In the genomic region with DNA sequence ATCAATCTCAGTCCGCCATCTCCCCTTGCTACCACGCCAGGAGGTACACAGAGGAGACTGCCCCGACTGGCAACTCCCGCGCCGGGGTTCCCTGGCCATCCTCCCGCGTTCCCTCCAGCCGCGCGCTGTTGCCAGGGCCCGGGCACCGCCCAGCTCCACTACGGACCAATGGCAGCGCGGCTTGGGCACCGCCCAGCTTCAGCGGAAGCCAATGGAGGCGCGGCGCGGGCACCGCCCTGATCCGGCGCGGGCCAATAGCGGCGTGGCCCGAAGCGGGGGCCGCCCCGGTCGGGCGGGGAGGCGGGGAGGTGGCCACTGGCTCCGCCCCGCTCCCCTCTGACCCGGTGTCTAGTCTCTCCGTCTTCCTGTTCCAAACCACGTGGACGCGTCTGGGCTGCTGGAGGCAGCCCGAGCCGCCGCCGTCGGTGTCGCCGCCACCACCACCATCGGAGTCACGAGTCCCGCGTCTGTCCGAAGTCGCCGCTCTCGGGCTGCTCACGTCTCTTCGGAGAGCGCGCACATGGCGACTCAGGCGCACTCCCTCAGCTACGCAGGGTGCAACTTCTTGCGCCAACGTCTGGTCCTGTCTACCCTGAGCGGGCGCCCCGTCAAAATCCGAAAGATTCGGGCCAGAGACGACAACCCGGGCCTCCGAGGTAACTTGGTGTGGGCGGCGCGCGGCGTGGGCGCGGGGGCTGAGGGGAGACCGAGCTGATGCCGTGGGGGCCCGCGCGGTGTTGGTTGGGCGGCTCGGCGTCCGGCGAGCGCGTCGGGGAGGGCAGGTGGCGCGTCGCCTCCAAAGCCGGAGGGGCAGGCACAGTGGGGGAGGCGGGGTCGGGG, we compare ENCODE assay signal across 8 cellular contexts. TPM values are rescaled to one million over a fixed set of nuclear protein-coding genes. Genes with fewer than 3 reads are reported as not detected.
DNase-seq lines count a peak whose midpoint lies in the region; ATAC-seq, FAIRE-seq and TF ChIP-seq lines count a peak whose summit lies in the region.

TSS of gene RCL1 (plus strand) at position 373 of the 840 bp plus-strand sequence. CDS start at position 521, 148 bp downstream.

- H3K9ac ChIP-seq in keratinocyte (ENCODE audit: control insufficient read depth, extremely low read depth, insufficient read depth, low read length), result peak within 1 kb of the TSS; percentile 88

- H3K27ac ChIP-seq in keratinocyte (ENCODE audit: control insufficient read depth, insufficient read depth, low read length), result peak within 1 kb of the TSS; percentile 70

- H3K4me1 ChIP-seq in keratinocyte (ENCODE audit: control insufficient read depth, extremely low read depth, insufficient read depth, low read length), result peaks cover 20% of the 10 kb centered on the region

- FAIRE-seq in keratinocyte (lab: Jason Lieb, UNC), result no peak

- ATAC-seq in GM19035 (IDR thresholded peaks at IDR 0.05; ENCODE audit: unreplicated experiment) (peak; percentile 94), HG03354 (IDR thresholded peaks at IDR 0.05; ENCODE audit: poor library complexity, severe bottlenecking, unreplicated experiment) (peak; percentile 96)

- peak within 1 kb of the TSS; percentile 99 for H2AFZ ChIP-seq in keratinocyte (ENCODE audit: control insufficient read depth, low read length)

- H4K20me1 ChIP-seq in keratinocyte (ENCODE audit: control insufficient read depth, extremely low read depth, insufficient read depth, low read length), result no peaks in the 10 kb centered on the region

- peaks cover 49% of the 10 kb centered on the region for H3K79me2 ChIP-seq in keratinocyte (ENCODE audit: control insufficient read depth, insufficient read depth, low read length)

- peak within 1 kb of the TSS; percentile 81 to 93 (median 85) for H3K4me3 ChIP-seq in keratinocyte (ENCODE audit: control insufficient read depth in 2 of 3, extremely low read depth in 1 of 3, insufficient read depth in 2 of 3, low read depth in 1 of 3, low read length in 3 of 3)

- peak within 1 kb of the TSS; percentile 95 for H3K4me2 ChIP-seq in keratinocyte (ENCODE audit: control insufficient read depth, extremely low read depth, insufficient read depth, low read depth, low read length)

- dilution Hi-C loops in keratinocyte (cut with MboI; ENCODE audit: extremely low pct_ligation_motif_present, low sequenced_read_pairs), result no loop called here

- H3K27me3 ChIP-seq in keratinocyte (ENCODE audit: control insufficient read depth, extremely low read depth, insufficient read depth, low read length), result no peaks in the 10 kb centered on the region

- no peaks in the 10 kb centered on the region for H3K9me3 ChIP-seq in keratinocyte (ENCODE audit: control insufficient read depth, low read depth, low read length)

- peak; percentile 78 for DNase-seq in AG09319 (ENCODE audit: extremely low read depth, low read depth)
- peak; percentile 97 for DNase-seq in NCI-H446 treated with DMSO at 0.1 percent for 48 hours (lab: John Stamatoyannopoulos, UW)
- peak; percentile 97 for DNase-seq in activated CD4-positive, CD25-positive, alpha-beta regulatory T cell treated with anti-CD3 and anti-CD28 coated beads, Interleukin-2, amount 50 U/mL, for 72 hours
- DNase-seq in cerebellar nuclear complex (lab: John Stamatoyannopoulos, UW), result peak; percentile 78 to 90
- DNase-seq in keratinocyte (ENCODE audit: low read depth, low spot score), result peak; percentile 54
- DNase-seq in stimulated activated CD4-positive, alpha-beta T cell treated with anti-CD3 and anti-CD28 coated beads, Interleukin-15, amount 100 ng/mL, for 1 hour (ENCODE audit: low read depth in 1 of 2, low spot score in 1 of 2), result peak; percentile 94 to 95

- H3K9me1 ChIP-seq in keratinocyte (ENCODE audit: control insufficient read depth, extremely low read depth, insufficient read depth, low read length), result peaks cover 2% of the 10 kb centered on the region

- TF ChIP-seq CTCF in AG09319 (IDR thresholded peaks at IDR 0.05; ENCODE audit: low read depth, low read length), result no peak
- TF ChIP-seq CTCF in keratinocyte (optimal IDR thresholded peaks at IDR 0.05 in 1 of 3, IDR thresholded peaks at IDR 0.05 in 1 of 3, conservative IDR thresholded peaks at IDR 0.05 in 1 of 3; ENCODE audit: extremely low read depth in 1 of 3, insufficient read depth in 2 of 3, low read length in 3 of 3), result no peak

- H3K36me3 ChIP-seq in keratinocyte (ENCODE audit: control insufficient read depth in 2 of 2, extremely low read depth in 1 of 2, insufficient read depth in 2 of 2, low read length in 2 of 2), result no peaks in the 10 kb centered on the region

RNA-seq across cellular contexts. Expression of gene RCL1, which starts in this region (rescaled TPM):
- polyA plus RNA-seq in keratinocyte, result 13.7 to 21.0 TPM (median 16.6 TPM) in 3 replicates
- polyA plus RNA-seq in keratinocyte (2011; ENCODE audit: low read depth), result 21.1 TPM
- polyA plus RNA-seq in keratinocyte (2011; cell fraction: cytosol; rRNA removed), result 18.2 and 21.6 TPM in 2 replicates
- polyA plus RNA-seq in keratinocyte (2011; cell fraction: nucleus; rRNA removed), result 29.8 and 32.5 TPM in 2 replicates
- 15.4 and 23.0 TPM in 2 replicates for polyA plus RNA-seq in keratinocyte (2012; ENCODE audit: low replicate concordance)
- polyA minus RNA-seq in keratinocyte, result 20.6 to 25.4 TPM (median 22.2 TPM) in 3 replicates
- 9.0 TPM for polyA minus RNA-seq in keratinocyte (2011; cell fraction: cytosol; rRNA and poly(A)+ RNA removed)
- polyA minus RNA-seq in keratinocyte (2011; cell fraction: nucleus; rRNA and poly(A)+ RNA removed), result 15.4 and 18.4 TPM in 2 replicates

Comparison
In these comparisons a context has a peak if more than half of its experiments do, and no peak if none do; other contexts are left out.
1. Peak in every context shown above with its lines: DNase-seq, ATAC-seq, H3K4me3 ChIP-seq and H3K27ac ChIP-seq.